ENCODE assay signal across 12 cellular contexts in genomic region chr17:19281161-19281560, GRCh38.
"Had no signal": no experiment of that assay in that cellular context is flagged by ENCODE, and none has a peak within 500 bp of the region (broad histone marks: within the 10 kb centered on the region; RNA-seq: fewer than 3 reads in every experiment).

No MANE protein-coding gene starts in this region.

- H3K27ac ChIP-seq: parathyroid adenoma, transverse colon had no signal

- H3K4me3 ChIP-seq: smooth muscle cell, transverse colon had no signal

- H3K4me2 ChIP-seq: smooth muscle cell had no signal

- H3K9me3 ChIP-seq: transverse colon had no signal

- H3K27me3 ChIP-seq: transverse colon had no signal

- H2AFZ ChIP-seq: parathyroid adenoma had no signal

- H3K9ac ChIP-seq: parathyroid adenoma had no signal

- DNase-seq: activated B cell treated with CpG ODN at 0.5 μM for 24 hours; activated CD4-positive, alpha-beta T cell treated with anti-CD3 and anti-CD28 coated beads, Interleukin-2, amount 10 ng/mL, durations not matched to agents 7 days and 5 days; activated naive CD4-positive, alpha-beta T cell treated with anti-CD3 and anti-CD28 coated beads, Interleukin-2, amount 50 U/mL, for 16 hours; activated T-cell treated with anti-CD3 and anti-CD28 coated beads for 4 hours; cerebellar nuclear complex; dermis blood vessel endothelial cell; hippocampal formation; naive B cell; retina; transverse colon had no signal
